In the genomic region with DNA sequence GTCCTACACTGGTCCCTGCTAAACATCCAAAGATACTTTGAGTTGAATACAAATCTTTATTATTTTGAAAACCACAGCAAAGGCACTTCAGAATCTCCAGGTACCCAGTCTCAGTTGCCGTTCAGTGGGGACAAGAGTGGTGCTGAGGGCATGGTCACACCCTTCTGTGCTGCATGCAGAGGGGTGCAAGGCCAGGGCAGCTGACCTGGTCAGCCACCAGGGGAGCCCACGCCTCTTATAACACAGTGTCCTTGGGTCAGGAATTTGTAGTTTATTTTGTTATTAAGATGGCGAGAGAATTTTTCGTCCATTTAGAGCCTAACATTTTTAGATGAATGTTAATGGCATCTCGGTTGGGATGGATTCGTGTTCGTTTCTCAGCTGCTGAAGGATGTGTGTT, we compare ENCODE assay signal across 11 cellular contexts. TPM values are rescaled to one million over a fixed set of nuclear protein-coding genes. Genes with fewer than 3 reads are reported as not detected.
"Had no signal": no experiment of that assay in that cellular context is flagged by ENCODE, and none has a peak within 500 bp of the region (broad histone marks: within the 10 kb centered on the region; RNA-seq: fewer than 3 reads in every experiment).

No MANE protein-coding gene starts in this region.

RNA-seq across cellular contexts. Expression of a gene that starts 16.0 kb away (rescaled TPM):
- total RNA-seq: OCI-LY7, Peyer's patch, SJCRH30, T-cell had no signal

RNA-seq across cellular contexts. Expression of a gene that starts 23.5 kb away (rescaled TPM):
- total RNA-seq: OCI-LY7, PC-3, Peyer's patch, Right ventricle myocardium inferior, Right ventricle myocardium superior, RPMI7951, SJSA1, SK-MEL-5, T-cell had no signal
- polyA plus RNA-seq: SK-N-SH had no signal
